7 cellular contexts compared by ENCODE assay signal in genomic region chr17:39165844-39166349, GRCh38. TPM values are rescaled to one million over a fixed set of nuclear protein-coding genes. Genes with fewer than 3 reads are reported as not detected.
DNase-seq lines count a peak whose midpoint lies in the region; ATAC-seq, FAIRE-seq and TF ChIP-seq lines count a peak whose summit lies in the region.

TSS of gene ARL5C (minus strand) at chr17:39166161. CDS start at chr17:39165760, 401 bp downstream.

- peak within 1 kb of the TSS; percentile 52 for H3K27ac Mint-ChIP-seq in activated naive CD8-positive, alpha-beta T cell treated with anti-CD3 and anti-CD28 coated beads, Interleukin-2, amount 10 ng/mL, durations not matched to agents 7 days and 5 days
- peak within 1 kb of the TSS; percentile 15 for H3K27ac Mint-ChIP-seq in stimulated activated effector memory CD8-positive, alpha-beta T cell treated with anti-CD3 and anti-CD28 coated beads, Interleukin-12 subunit alpha, Interleukin-12 subunit beta, amount 100 ng/mL, for 72 hours

- H3K4me1 ChIP-seq in kidney (ENCODE audit: control insufficient read depth in 1 of 2, insufficient read depth in 1 of 2, low read depth in 1 of 2, low read length in 2 of 2): peaks cover 0 to 8% of the 10 kb centered on the region in 2 donors

- 0 out of 2 replicates have a peak, but pooled peaks cover 2% of the 10 kb centered on the region for H3K27me3 ChIP-seq in MG63

- POLR2A ChIA-PET in activated naive CD8-positive, alpha-beta T cell treated with anti-CD3 and anti-CD28 coated beads, Interleukin-2, amount 10 ng/mL, durations not matched to agents 7 days and 5 days (lab: Charles Lee): interaction anchor here (1.0 to 3.2 kb wide), 5 partner anchors 9 to 71 kb away, joined by 3 to 26 read pairs (median 8); partner anchors contain the start of genes PLXDC1 and RPL19

- H3K36me3 ChIP-seq in kidney (ENCODE audit: control insufficient read depth in 1 of 2, insufficient read depth in 2 of 2, low read length in 2 of 2): no peaks in the 10 kb centered on the region
- no peaks in the 10 kb centered on the region for H3K36me3 ChIP-seq in MG63

- H3K27me3 Mint-ChIP-seq in activated naive CD8-positive, alpha-beta T cell treated with anti-CD3 and anti-CD28 coated beads, Interleukin-2, amount 10 ng/mL, durations not matched to agents 7 days and 5 days: peaks cover 38% of the 10 kb centered on the region

- H3K4me1 Mint-ChIP-seq in activated naive CD8-positive, alpha-beta T cell treated with anti-CD3 and anti-CD28 coated beads, Interleukin-2, amount 10 ng/mL, durations not matched to agents 7 days and 5 days: peaks cover 32% of the 10 kb centered on the region
- H3K4me1 Mint-ChIP-seq in stimulated activated effector memory CD8-positive, alpha-beta T cell treated with anti-CD3 and anti-CD28 coated beads, Interleukin-12 subunit alpha, Interleukin-12 subunit beta, amount 100 ng/mL, for 72 hours: peaks cover 25% of the 10 kb centered on the region

- peak within 1 kb of the TSS; percentile 26 to 48 for H3K9ac ChIP-seq in kidney (ENCODE audit: low read length in 2 of 2)

- H3K4me3 ChIP-seq in HFF-Myc (replicated peaks; ENCODE audit: low read depth, low read length) (peak within 1 kb of the TSS; percentile 44), kidney (ENCODE audit: low read length in 2 of 2) (peak within 1 kb of the TSS; percentile 60 to 63), MG63 (no peak within 1 kb of the TSS)

- H3K4me3 Mint-ChIP-seq in activated naive CD8-positive, alpha-beta T cell treated with anti-CD3 and anti-CD28 coated beads, Interleukin-2, amount 10 ng/mL, durations not matched to agents 7 days and 5 days: peak within 1 kb of the TSS; percentile 89
- H3K4me3 Mint-ChIP-seq in stimulated activated effector memory CD8-positive, alpha-beta T cell treated with anti-CD3 and anti-CD28 coated beads, Interleukin-12 subunit alpha, Interleukin-12 subunit beta, amount 100 ng/mL, for 72 hours: peak within 1 kb of the TSS; percentile 78

- no peak for ATAC-seq in activated naive CD8-positive, alpha-beta T cell treated with anti-CD3 and anti-CD28 coated beads, Interleukin-2, amount 10 ng/mL, durations not matched to agents 7 days and 5 days (ENCODE audit: low read depth)
- no peak for ATAC-seq in stimulated activated effector memory CD8-positive, alpha-beta T cell treated with anti-CD3 and anti-CD28 coated beads, Interleukin-12 subunit alpha, Interleukin-12 subunit beta, amount 100 ng/mL, for 72 hours
- no peak for ATAC-seq in HG02938 (IDR thresholded peaks at IDR 0.05; ENCODE audit: unreplicated experiment)

- FAIRE-seq in kidney (lab: Jason Lieb, UNC): no peak

- no peak for DNase-seq in HFF-Myc (ENCODE audit: extremely low read depth, low read depth)
- no peak for DNase-seq in activated naive CD8-positive, alpha-beta T cell treated with anti-CD3 and anti-CD28 coated beads, Interleukin-2, amount 10 ng/mL, durations not matched to agents 7 days and 5 days
- no peak for DNase-seq in kidney
- no peak for DNase-seq in stimulated activated effector memory CD8-positive, alpha-beta T cell treated with anti-CD3 and anti-CD28 coated beads, Interleukin-12 subunit alpha, Interleukin-12 subunit beta, amount 100 ng/mL, for 72 hours (ENCODE audit: low spot score in 2 of 2)
- no peak for DNase-seq in UCSD-AML1 (lab: John Stamatoyannopoulos, UW; ENCODE audit: unreplicated experiment)
- DNase-seq in MG63: no peak

- H3K36me3 Mint-ChIP-seq in activated naive CD8-positive, alpha-beta T cell treated with anti-CD3 and anti-CD28 coated beads, Interleukin-2, amount 10 ng/mL, durations not matched to agents 7 days and 5 days: no peaks in the 10 kb centered on the region
- no peaks in the 10 kb centered on the region for H3K36me3 Mint-ChIP-seq in stimulated activated effector memory CD8-positive, alpha-beta T cell treated with anti-CD3 and anti-CD28 coated beads, Interleukin-12 subunit alpha, Interleukin-12 subunit beta, amount 100 ng/mL, for 72 hours

- intact Hi-C loops in kidney (cut with DNase I): no loop called here

- no peaks in the 10 kb centered on the region for H3K9me3 ChIP-seq in kidney (ENCODE audit: control insufficient read depth in 1 of 2, low read length in 2 of 2)
- peaks cover 5% of the 10 kb centered on the region for H3K9me3 ChIP-seq in MG63

- TF ChIP-seq CTCF in HFF-Myc (IDR thresholded peaks at IDR 0.05; ENCODE audit: low read depth, low read length, missing control alignments) (no peak), kidney (IDR thresholded peaks at IDR 0.05; ENCODE audit: borderline replicate concordance, extremely low read depth, insufficient read depth) (no peak)

- H3K9me3 Mint-ChIP-seq in activated naive CD8-positive, alpha-beta T cell treated with anti-CD3 and anti-CD28 coated beads, Interleukin-2, amount 10 ng/mL, durations not matched to agents 7 days and 5 days: peaks cover 3% of the 10 kb centered on the region
- no peaks in the 10 kb centered on the region for H3K9me3 Mint-ChIP-seq in stimulated activated effector memory CD8-positive, alpha-beta T cell treated with anti-CD3 and anti-CD28 coated beads, Interleukin-12 subunit alpha, Interleukin-12 subunit beta, amount 100 ng/mL, for 72 hours

- no peak within 1 kb of the TSS for H3K27ac ChIP-seq in kidney (ENCODE audit: low read depth in 2 of 2, low read length in 2 of 2)

RNA-seq across cellular contexts. Expression of gene ARL5C, which starts in this region (rescaled TPM):
- total RNA-seq in activated naive CD8-positive, alpha-beta T cell treated with anti-CD3 and anti-CD28 coated beads, Interleukin-2, amount 10 ng/mL, durations not matched to agents 7 days and 5 days: under 1 TPM in 1 of 2 experiments, not detected in 1; 0.11 TPM
- total RNA-seq in kidney: not detected
- polyA plus RNA-seq in kidney (ENCODE audit: insufficient read depth, low read depth, low replicate concordance): not detected
- total RNA-seq in MG63 (2014; rRNA removed; shearing (Covaris generic); ENCODE audit: low replicate concordance): not detected in 2 replicates
